13 cellular contexts compared by ENCODE assay signal in the genomic region with DNA sequence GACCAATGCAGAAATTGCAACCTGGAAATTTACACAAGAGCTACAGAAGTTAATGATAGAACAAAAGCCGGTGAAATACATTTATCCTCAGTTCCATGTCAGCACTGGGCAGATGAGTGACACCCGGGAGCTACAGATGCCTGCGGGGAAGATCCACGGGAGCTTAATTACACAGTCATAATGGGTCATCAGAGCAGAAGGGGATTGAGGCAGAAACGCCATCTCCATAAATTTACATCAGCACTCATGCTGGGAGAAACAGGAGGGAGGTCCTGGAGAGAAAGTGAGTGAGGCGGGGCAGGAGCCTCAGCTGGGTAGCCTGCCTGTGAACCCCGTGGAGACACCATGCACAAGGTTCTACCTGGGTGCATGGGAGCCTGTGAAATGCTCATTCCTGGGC. TPM values are rescaled to one million over a fixed set of nuclear protein-coding genes. Genes with fewer than 3 reads are reported as not detected.
"Had no signal": no experiment of that assay in that cellular context is flagged by ENCODE, and none has a peak within 500 bp of the region (broad histone marks: within the 10 kb centered on the region; RNA-seq: fewer than 3 reads in every experiment).

No MANE protein-coding gene starts in this region.

- H3K27me3 ChIP-seq: esophagus squamous epithelium, ovary had no signal

- ATAC-seq: activated CD8-positive, alpha-beta T cell treated with anti-CD3 and anti-CD28 coated beads for 36 hours; activated T-helper 17 cell treated with anti-CD3 and anti-CD28 coated beads, Interleukin-2, amount 50 U/mL, for 72 hours; left lobe of liver had no signal

- H3K9me3 Mint-ChIP-seq: neural crest cell had no signal

- H3K27ac Mint-ChIP-seq: activated CD8-positive, alpha-beta T cell treated with anti-CD3 and anti-CD28 coated beads for 36 hours; activated naive CD4-positive, alpha-beta T cell treated with anti-CD3 and anti-CD28 coated beads for 36 hours; activated T-helper 17 cell treated with anti-CD3 and anti-CD28 coated beads, Interleukin-2, amount 50 U/mL, for 72 hours; memory B cell had no signal

- H3K27ac ChIP-seq: esophagus squamous epithelium, ovary, skin epidermis, stomach had no signal

- H3K4me3 Mint-ChIP-seq: activated CD8-positive, alpha-beta T cell treated with anti-CD3 and anti-CD28 coated beads for 36 hours; activated naive CD4-positive, alpha-beta T cell treated with anti-CD3 and anti-CD28 coated beads for 36 hours; activated T-helper 17 cell treated with anti-CD3 and anti-CD28 coated beads, Interleukin-2, amount 50 U/mL, for 72 hours; memory B cell; neural crest cell had no signal

- H3K4me1 ChIP-seq: esophagus squamous epithelium, stomach had no signal

- H3K36me3 Mint-ChIP-seq: memory B cell had no signal

- H3K36me3 ChIP-seq: esophagus squamous epithelium, ovary, stomach had no signal

- H3K27me3 Mint-ChIP-seq: activated CD8-positive, alpha-beta T cell treated with anti-CD3 and anti-CD28 coated beads for 36 hours; activated T-helper 17 cell treated with anti-CD3 and anti-CD28 coated beads, Interleukin-2, amount 50 U/mL, for 72 hours had no signal

- H3K4me1 Mint-ChIP-seq: activated T-helper 17 cell treated with anti-CD3 and anti-CD28 coated beads, Interleukin-2, amount 50 U/mL, for 72 hours; memory B cell; neural crest cell had no signal

- DNase-seq: activated CD4-positive, alpha-beta T cell treated with anti-CD3 and anti-CD28 coated beads for 1 hour; activated CD8-positive, alpha-beta T cell treated with anti-CD3 and anti-CD28 coated beads for 36 hours; activated naive CD4-positive, alpha-beta T cell treated with anti-CD3 and anti-CD28 coated beads for 36 hours; activated T-cell treated with anti-CD3 and anti-CD28 coated beads for 4 hours; esophagus squamous epithelium; foreskin fibroblast; ovary; stomach had no signal

- H3K4me3 ChIP-seq: esophagus squamous epithelium, ovary, skin epidermis, stomach had no signal

RNA-seq across cellular contexts. Expression of a gene that starts 37.6 kb away (rescaled TPM):
- total RNA-seq: neural crest cell had no signal
